ENCODE assay signal across 28 cellular contexts in genomic region chr5:150266807-150267408, GRCh38. TPM values are rescaled to one million over a fixed set of nuclear protein-coding genes. Genes with fewer than 3 reads are reported as not detected.
A peak's percentile ranks its signal among the peaks of the same experiment; 100 is the strongest.
DNase-seq lines count a peak whose midpoint lies in the region; ATAC-seq, FAIRE-seq and TF ChIP-seq lines count a peak whose summit lies in the region.
"Had no signal": no experiment of that assay in that cellular context is flagged by ENCODE, and none has a peak within 500 bp of the region (broad histone marks: within the 10 kb centered on the region; RNA-seq: fewer than 3 reads in every experiment).

No MANE protein-coding gene starts in this region.

- FAIRE-seq in pancreas (lab: Jason Lieb, UNC), result no peak
- FAIRE-seq: GM18507, keratinocyte had no signal

- POLR2A ChIA-PET in CD4-positive, alpha-beta memory T cell (lab: Charles Lee; ENCODE audit: partially characterized antibody), result no interaction called here

- CTCF ChIA-PET in CD4-positive, alpha-beta memory T cell (lab: Charles Lee; ENCODE audit: partially characterized antibody), result no interaction called here

- in situ Hi-C loops in gastrocnemius medialis (cut with MboI; ENCODE audit: low sequenced_read_pairs in 4 of 4), result no loop called here

- no peaks in the 10 kb centered on the region for H3K27me3 ChIP-seq in dorsolateral prefrontal cortex
- H3K27me3 ChIP-seq in pancreas, result no peaks in the 10 kb centered on the region
- no peaks in the 10 kb centered on the region for H3K27me3 ChIP-seq in gastrocnemius medialis
- H3K27me3 ChIP-seq in CD4-positive, alpha-beta memory T cell (ENCODE audit: insufficient read depth, low read length), result no peaks in the 10 kb centered on the region
- H3K27me3 ChIP-seq: adrenal gland, suprapubic skin, uterus had no signal

- no peaks in the 10 kb centered on the region for H3K9me3 ChIP-seq in pancreas
- H3K9me3 ChIP-seq in gastrocnemius medialis, result no peaks in the 10 kb centered on the region
- H3K9me3 ChIP-seq in CD4-positive, alpha-beta memory T cell (ENCODE audit: control insufficient read depth in 1 of 2, low read length in 2 of 2), result no peaks in the 10 kb centered on the region
- H3K9me3 ChIP-seq: adrenal gland, suprapubic skin, uterus had no signal

- ATAC-seq in pancreas (peak; percentile 53 to 73 (median 72)), gastrocnemius medialis (no peak)
- ATAC-seq: WTC11 had no signal

- peak overlapping the region in 43 of 59 donors; percentile 6 to 91 (median 60) for H3K27ac ChIP-seq in dorsolateral prefrontal cortex
- no peak overlapping the region for H3K27ac ChIP-seq in pancreas
- H3K27ac ChIP-seq in gastrocnemius medialis, result no peak overlapping the region
- no peak overlapping the region for H3K27ac ChIP-seq in CD4-positive, alpha-beta memory T cell (ENCODE audit: low read depth, low read length)
- H3K27ac ChIP-seq: 22Rv1, adrenal gland, epithelial cell of prostate, KMS-11, suprapubic skin, uterus had no signal

- no peaks in the 10 kb centered on the region for H3K9me3 Mint-ChIP-seq in CD4-positive, alpha-beta memory T cell
- H3K9me3 Mint-ChIP-seq: WTC11 had no signal

- H3K4me3 Mint-ChIP-seq in CD4-positive, alpha-beta memory T cell, result no peak overlapping the region
- H3K4me3 Mint-ChIP-seq: WTC11 had no signal

- 21 to 24% methylated on average over 6 of the region's 6 CpGs for WGBS in pancreas, 2 donors

- no peaks in the 10 kb centered on the region for H3K36me3 Mint-ChIP-seq in CD4-positive, alpha-beta memory T cell
- H3K36me3 Mint-ChIP-seq: WTC11 had no signal

- peaks cover 5 to 6% of the 10 kb centered on the region in 2 donors for H3K27me3 Mint-ChIP-seq in CD4-positive, alpha-beta memory T cell

- H3K4me3 ChIP-seq in dorsolateral prefrontal cortex (no peak overlapping the region), pancreas (no peak overlapping the region), gastrocnemius medialis (no peak overlapping the region)
- no peak overlapping the region for H3K4me3 ChIP-seq in CD4-positive, alpha-beta memory T cell (ENCODE audit: low read length in 2 of 2)
- H3K4me3 ChIP-seq: adrenal gland, suprapubic skin, uterus had no signal

- TF ChIP-seq CTCF in dorsolateral prefrontal cortex (IDR thresholded peaks at IDR 0.05 in 54 of 56, conservative IDR thresholded peaks at IDR 0.05 in 2 of 56; ENCODE audit: low read depth in 1 of 56, partially characterized antibody in 56 of 56) (no peak), pancreas (IDR thresholded peaks at IDR 0.05) (no peak), gastrocnemius medialis (IDR thresholded peaks at IDR 0.05 in 4 of 5, conservative IDR thresholded peaks at IDR 0.05 in 1 of 5) (no peak)

- TF ChIP-seq POLR2A in gastrocnemius medialis (IDR thresholded peaks at IDR 0.05), result no peak
- no peak for TF ChIP-seq POLR2A in erythroblast (IDR thresholded peaks at IDR 0.05; ENCODE audit: low read length)

- no peaks in the 10 kb centered on the region for H3K4me1 Mint-ChIP-seq in CD4-positive, alpha-beta memory T cell

- no peak overlapping the region for H3K27ac Mint-ChIP-seq in CD4-positive, alpha-beta memory T cell
- H3K27ac Mint-ChIP-seq: WTC11 had no signal

- H3K36me3 ChIP-seq in pancreas (no peaks in the 10 kb centered on the region), gastrocnemius medialis (no peaks in the 10 kb centered on the region)
- H3K36me3 ChIP-seq in CD4-positive, alpha-beta memory T cell (ENCODE audit: insufficient read depth, low read length), result no peaks in the 10 kb centered on the region
- H3K36me3 ChIP-seq: adrenal gland, suprapubic skin, uterus had no signal

- intact Hi-C loops in dorsolateral prefrontal cortex (cut with DNase I), result no loop called here
- intact Hi-C loops in pancreas (cut with DNase I), result no loop called here
- intact Hi-C loops in gastrocnemius medialis (cut with DNase I; ENCODE audit: low total_unique reads), result no loop called here
- intact Hi-C loops in CD4-positive, alpha-beta memory T cell (cut with micrococcal nuclease), result no loop called here

- H3K4me1 ChIP-seq in pancreas (peaks cover 21 to 38% (median 30%) of the 10 kb centered on the region in 3 donors), gastrocnemius medialis (peaks cover 24 to 30% of the 10 kb centered on the region in 2 donors)
- H3K4me1 ChIP-seq in CD4-positive, alpha-beta memory T cell (ENCODE audit: insufficient read depth, low read length), result no peaks in the 10 kb centered on the region
- H3K4me1 ChIP-seq: suprapubic skin, uterus had no signal

- peak; percentile 26 for DNase-seq in NCI-H2107 treated with DMSO at 0.1 percent for 48 hours (lab: John Stamatoyannopoulos, UW; ENCODE audit: unreplicated experiment)
- no peak for DNase-seq in NCI-H2107 (lab: John Stamatoyannopoulos, UW)
- peak; percentile 29 for DNase-seq in NCI-H2227 treated with DMSO at 0.1 percent for 48 hours (lab: John Stamatoyannopoulos, UW)
- no peak for DNase-seq in dorsolateral prefrontal cortex
- DNase-seq in pancreas, result peak in 4 of 6 donors; percentile 79 to 84 (median 80)
- no peak for DNase-seq in gastrocnemius medialis
- DNase-seq in erythroblast (lab: John Stamatoyannopoulos, UW), result no peak
- DNase-seq in CD4-positive, alpha-beta memory T cell, result no peak
- DNase-seq: activated CD4-positive, alpha-beta T cell treated with anti-CD3 and anti-CD28 coated beads, Interleukin-2, amount 50 U/mL, for 48 hours; activated gamma-delta T cell; adrenal gland; AML-193; EL; foreskin melanocyte; hypothalamus; mammary epithelial cell; NCI-H226; uterus had no signal

RNA-seq across cellular contexts. Expression of gene CAMK2A, which starts 22.7 kb away (rescaled TPM):
- total RNA-seq in dorsolateral prefrontal cortex, result 1,000 to 10,000 TPM in 71 of 120 experiments, 100 to 1,000 TPM in 49; 264 to 1,671 (median 1,064) TPM
- total RNA-seq in pancreas, result under 1 TPM in 4 of 6 donors, not detected in 2; 0.03 to 0.19 (median 0.06) TPM
- under 1 TPM in 1 of 2 donors, not detected in 1; 0.12 TPM for polyA plus RNA-seq in pancreas
- 10 to 100 TPM; 32.0 to 78.1 (median 48.6) TPM for total RNA-seq in gastrocnemius medialis
- not detected for total RNA-seq in CD4-positive, alpha-beta memory T cell
- not detected for polyA plus RNA-seq in CD4-positive, alpha-beta memory T cell
- total RNA-seq: osteocyte had no signal

RNA-seq across cellular contexts. Expression of gene ARSI, which starts 35.8 kb away (rescaled TPM):
- total RNA-seq in dorsolateral prefrontal cortex (1 to 10 TPM in 112 of 120 experiments, under 1 TPM in 8; 0.35 to 9.0 (median 2.2) TPM), pancreas (under 1 TPM in 5 of 6 donors, not detected in 1; 0.14 to 0.87 (median 0.24) TPM), gastrocnemius medialis (not detected)
- not detected for polyA plus RNA-seq in pancreas
- total RNA-seq in CD4-positive, alpha-beta memory T cell, result not detected
- polyA plus RNA-seq in CD4-positive, alpha-beta memory T cell, result not detected
- total RNA-seq: H4, RPMI7951 had no signal

Comparison
In these comparisons a context has a peak if more than half of its experiments do, and no peak if none do; other contexts are left out.
1. DNase-seq: peak in NCI-H2107 treated with DMSO at 0.1 percent for 48 hours (single experiment), NCI-H2227 treated with DMSO at 0.1 percent for 48 hours (single experiment) and pancreas (4 of 6); none in NCI-H2107 (single experiment), dorsolateral prefrontal cortex (0 of 10), gastrocnemius medialis (0 of 2), erythroblast (0 of 2) and CD4-positive, alpha-beta memory T cell (0 of 5).
2. H3K27ac ChIP-seq: peak in dorsolateral prefrontal cortex (43 of 59); none in pancreas (0 of 4), gastrocnemius medialis (0 of 4) and CD4-positive, alpha-beta memory T cell (single experiment).
3. ATAC-seq: peak in pancreas (4 of 4); none in gastrocnemius medialis (0 of 2).
4. RNA of gene CAMK2A, which starts 22.7 kb away (total RNA-seq): 264 to 1,671 TPM in dorsolateral prefrontal cortex and 32.0 to 78.1 TPM in gastrocnemius medialis; 0.03 to 0.19 TPM in pancreas and not detected in CD4-positive, alpha-beta memory T cell; every median in the first group is over 10 times any median in the second.